ENCODE assay signal across 1 cellular context in genomic region chr12:82874935-82875334, GRCh38.
TF ChIP-seq lines count a peak whose summit lies in the region.

No MANE protein-coding gene starts in this region.

TF ChIP-seq in GM12878, 131 proteins besides CTCF, POLR2A, EP300 and RAD21 (continued from another document):
- no peak for TF ChIP-seq ZBTB40 (IDR thresholded peaks at IDR 0.05; ENCODE audit: borderline replicate concordance)
- no peak for TF ChIP-seq RELB (IDR thresholded peaks at IDR 0.05; ENCODE audit: low read depth)
- no peak for TF ChIP-seq MYB (IDR thresholded peaks at IDR 0.05; ENCODE audit: borderline replicate concordance, low read depth, low read length)
- no peak for TF ChIP-seq EGR1 (IDR thresholded peaks at IDR 0.05; ENCODE audit: borderline replicate concordance in 1 of 2, low read depth in 2 of 2, low read length in 2 of 2)
- no peak for TF ChIP-seq NR2F1 (conservative IDR thresholded peaks at IDR 0.05)
- no peak for TF ChIP-seq SMC3 (IDR thresholded peaks at IDR 0.05; ENCODE audit: borderline replicate concordance, low read length)
- no peak for TF ChIP-seq HDAC2 (IDR thresholded peaks at IDR 0.05)
